12 cellular contexts compared by ENCODE assay signal in the genomic region with DNA sequence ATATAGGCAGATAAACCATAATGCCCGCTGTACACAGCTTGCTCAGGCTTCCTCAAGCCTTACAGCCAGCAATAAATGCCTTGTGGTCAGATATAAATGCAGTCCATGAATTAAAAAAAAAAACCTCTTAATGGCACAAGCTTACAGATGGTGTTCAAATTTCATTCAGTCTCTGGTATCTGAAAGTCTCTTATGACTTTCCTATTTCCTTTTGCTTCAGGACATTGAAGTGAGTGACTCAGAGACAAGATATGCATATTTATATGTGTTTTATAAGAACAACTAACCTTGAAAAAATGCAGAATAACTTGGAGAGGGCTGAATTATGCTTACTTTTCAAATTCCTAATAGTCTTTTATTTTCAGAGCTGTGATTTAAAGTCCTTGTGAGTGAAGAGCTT.
DNase-seq lines count a peak whose midpoint lies in the region; ATAC-seq, FAIRE-seq and TF ChIP-seq lines count a peak whose summit lies in the region.
"Had no signal": no experiment of that assay in that cellular context is flagged by ENCODE, and none has a peak within 500 bp of the region (broad histone marks: within the 10 kb centered on the region; RNA-seq: fewer than 3 reads in every experiment).

No MANE protein-coding gene starts in this region.

- no peak for TF ChIP-seq POLR2A in H54 (IDR thresholded peaks at IDR 0.05; ENCODE audit: low read depth, low read length)

- H3K9me3 ChIP-seq in SJSA1 (replicated peaks) (no peaks in the 10 kb centered on the region), fibroblast of lung (ENCODE audit: control insufficient read depth, insufficient read depth, low read depth, low read length) (no peaks in the 10 kb centered on the region), OCI-LY7 (ENCODE audit: low read length) (peaks cover 3% of the 10 kb centered on the region; the same call in 1 of the 2 replicates)

- no peak overlapping the region for H3K4me2 ChIP-seq in fibroblast of lung (ENCODE audit: extremely low read depth, insufficient read depth, low read length)
- H3K4me2 ChIP-seq in OCI-LY7 (ENCODE audit: low read length), result no peak overlapping the region

- no peak overlapping the region for H2AFZ ChIP-seq in fibroblast of lung (ENCODE audit: low read length)
- no peak overlapping the region for H2AFZ ChIP-seq in OCI-LY7 (ENCODE audit: low read length)

- POLR2A ChIA-PET in OCI-LY7 (lab: Charles Lee), result interaction anchor here (0.7 kb wide), 1 partner anchor 48 kb away, joined by 3 read pairs; no protein-coding TSS in a partner anchor

- no TSS peak for BruUV-seq in OCI-LY7 (replicated peaks; lab: Mats Ljungman, UMichigan)

- H3K4me1 ChIP-seq in SJSA1 (replicated peaks) (peaks cover 24% of the 10 kb centered on the region), fibroblast of lung (ENCODE audit: control insufficient read depth, extremely low read depth, insufficient read depth, low read length) (no peaks in the 10 kb centered on the region), OCI-LY7 (ENCODE audit: insufficient read depth, low read length, poor library complexity, severe bottlenecking) (no peaks in the 10 kb centered on the region)

- H4K20me1 ChIP-seq in fibroblast of lung (ENCODE audit: control insufficient read depth, extremely low read depth, insufficient read depth, low read length) (no peaks in the 10 kb centered on the region), OCI-LY7 (ENCODE audit: insufficient read depth, low read length) (no peaks in the 10 kb centered on the region)

- H3K9ac ChIP-seq in fibroblast of lung (ENCODE audit: insufficient read depth, low read length), result no peak overlapping the region

- no peak for ATAC-seq in GM19324 (IDR thresholded peaks at IDR 0.05; ENCODE audit: low FRiP score, unreplicated experiment)

- peak overlapping the region; percentile 64 for H3K27ac ChIP-seq in SJSA1
- H3K27ac ChIP-seq in fibroblast of lung (ENCODE audit: insufficient read depth, low read length), result no peak overlapping the region
- H3K27ac ChIP-seq in OCI-LY7 (ENCODE audit: low read depth, low read length, poor library complexity, severe bottlenecking), result no peak overlapping the region

- no peaks in the 10 kb centered on the region for H3K36me3 ChIP-seq in SJSA1
- no peaks in the 10 kb centered on the region for H3K36me3 ChIP-seq in fibroblast of lung (ENCODE audit: control insufficient read depth, insufficient read depth, low read length)
- no peaks in the 10 kb centered on the region for H3K36me3 ChIP-seq in OCI-LY7 (ENCODE audit: insufficient read depth, low read length)

- CTCF ChIA-PET in OCI-LY7 (lab: Charles Lee; ENCODE audit: unreplicated experiment), result no interaction called here

- peak; percentile 69 for FAIRE-seq in H54 (lab: Jason Lieb, UNC)

- no peaks in the 10 kb centered on the region for H3K27me3 ChIP-seq in SJSA1 (replicated peaks)
- H3K27me3 ChIP-seq in fibroblast of lung (ENCODE audit: control insufficient read depth, insufficient read depth, low read length), result no peaks in the 10 kb centered on the region

- intact Hi-C loops in OCI-LY7 (cut with micrococcal nuclease; ENCODE audit: unreplicated experiment), result no loop called here

- no peak overlapping the region for H3K4me3 ChIP-seq in SJSA1
- no peak overlapping the region for H3K4me3 ChIP-seq in fibroblast of lung (replicated peaks in 1 of 4; ENCODE audit: control extremely low read depth in 1 of 4, insufficient read depth in 1 of 4, low read depth in 3 of 4, low read length in 4 of 4)
- H3K4me3 ChIP-seq in retinal pigment epithelial cell (ENCODE audit: low read length), result no peak overlapping the region
- H3K4me3 ChIP-seq in OCI-LY7 (ENCODE audit: low read depth, low read length, poor library complexity, severe bottlenecking), result no peak overlapping the region
- H3K4me3 ChIP-seq: skin epidermis had no signal

- TF ChIP-seq CTCF in fibroblast of lung (conservative IDR thresholded peaks at IDR 0.05 in 1 of 2, IDR thresholded peaks at IDR 0.05 in 1 of 2; ENCODE audit: low read depth in 1 of 2, low read length in 2 of 2) (no peak), retinal pigment epithelial cell (conservative IDR thresholded peaks at IDR 0.05; ENCODE audit: low read depth, low read length) (no peak), OCI-LY7 (conservative IDR thresholded peaks at IDR 0.05; ENCODE audit: low read length) (no peak)

- DNase-seq in H54 (ENCODE audit: insufficient read length, low spot score) (no peak), SJSA1 (ENCODE audit: low read depth in 1 of 2, low spot score in 2 of 2) (peak; percentile 40 to 83), fibroblast of lung (ENCODE audit: low read depth in 2 of 2) (peak; percentile 72 to 92), retinal pigment epithelial cell (ENCODE audit: low read depth) (peak; percentile 81), OCI-LY7 (ENCODE audit: low spot score) (no peak), islet precursor cell (no peak), NCI-H774 (lab: John Stamatoyannopoulos, UW) (no peak)
- DNase-seq: activated CD4-positive, alpha-beta T cell treated with anti-CD3 and anti-CD28 coated beads, Interleukin-2, amount 50 U/mL, for 1 hour; Kasumi-1; NCI-H446 had no signal

- no peaks in the 10 kb centered on the region for H3K9me2 ChIP-seq in OCI-LY7 (ENCODE audit: insufficient read depth, low read length)

- H3K79me2 ChIP-seq in fibroblast of lung (ENCODE audit: control insufficient read depth, insufficient read depth, low read length), result no peaks in the 10 kb centered on the region
- H3K79me2 ChIP-seq in OCI-LY7 (ENCODE audit: insufficient read depth, low read depth, low read length), result no peaks in the 10 kb centered on the region

Comparison
In these comparisons a context has a peak if more than half of its experiments do, and no peak if none do; other contexts are left out.
1. DNase-seq: peak in SJSA1 (2 of 2), fibroblast of lung (2 of 2) and retinal pigment epithelial cell (single experiment); none in H54 (single experiment), OCI-LY7 (single experiment), islet precursor cell (single experiment) and NCI-H774 (single experiment).